Comparison of ENCODE assay signal across 8 cellular contexts in genomic region chr18:3297025-3297984, GRCh38. TPM values are rescaled to one million over a fixed set of nuclear protein-coding genes. Genes with fewer than 3 reads are reported as not detected.
A peak's percentile ranks its signal among the peaks of the same experiment; 100 is the strongest.
DNase-seq lines count a peak whose midpoint lies in the region; ATAC-seq and TF ChIP-seq lines count a peak whose summit lies in the region.

No MANE protein-coding gene starts in this region.

- H2AFZ ChIP-seq in DND-41 (ENCODE audit: low read depth, low read length), result peak overlapping the region; percentile 99

- H3K4me1 ChIP-seq in DND-41 (ENCODE audit: insufficient read depth, low read length), result peaks cover 13% of the 10 kb centered on the region
- peaks cover 11% of the 10 kb centered on the region for H3K4me1 ChIP-seq in left ventricle myocardium inferior
- no peaks in the 10 kb centered on the region for H3K4me1 ChIP-seq in upper lobe of right lung

- H3K9me3 ChIP-seq in DND-41 (ENCODE audit: insufficient read depth, low read length, severe bottlenecking) (no peaks in the 10 kb centered on the region), left ventricle myocardium inferior (replicated peaks) (peaks cover 12% of the 10 kb centered on the region), upper lobe of right lung (no peaks in the 10 kb centered on the region)

- H3K79me2 ChIP-seq in DND-41 (ENCODE audit: insufficient read depth, low read length), result 0 out of 2 replicates have a peak, but pooled peaks cover 4% of the 10 kb centered on the region

- intact Hi-C loops in left ventricle myocardium inferior (cut with micrococcal nuclease), result no loop called here
- intact Hi-C loops in posterior vena cava (cut with DNase I), result no loop called here
- intact Hi-C loops in upper lobe of right lung (cut with DNase I), result no loop called here

- H3K27me3 ChIP-seq in DND-41 (ENCODE audit: insufficient read depth, low read length, poor library complexity) (no peaks in the 10 kb centered on the region), left ventricle myocardium inferior (ENCODE audit: low read depth) (no peaks in the 10 kb centered on the region), upper lobe of right lung (no peaks in the 10 kb centered on the region)

- DNase-seq in DND-41 (peak; percentile 94), KBM-7 (peak; percentile 95), SKM-1 (lab: John Stamatoyannopoulos, UW; ENCODE audit: unreplicated experiment) (peak; percentile 83), left ventricle myocardium inferior (peak; percentile 72), posterior vena cava (ENCODE audit: low spot score) (peak; percentile 94), upper lobe of right lung (peak; percentile 94)
- peak; percentile 85 for DNase-seq in activated naive CD8-positive, alpha-beta T cell treated with anti-CD3 and anti-CD28 coated beads, Interleukin-2, amount 50 U/mL, for 16 hours (ENCODE audit: low read depth, low spot score)

- ATAC-seq in DND-41 (ENCODE audit: insufficient read depth, low read depth) (peak; percentile 99), GM21619 (IDR thresholded peaks at IDR 0.05; ENCODE audit: unreplicated experiment) (peak; percentile 98), upper lobe of right lung (peak; percentile 98)

- H4K20me1 ChIP-seq in DND-41 (ENCODE audit: insufficient read depth, low read length), result no peaks in the 10 kb centered on the region

- H3K4me2 ChIP-seq in DND-41 (ENCODE audit: insufficient read depth, low read length), result peak overlapping the region; percentile 100

- H3K9ac ChIP-seq in DND-41 (ENCODE audit: low read depth, low read length), result peak overlapping the region; percentile 87

- H3K36me3 ChIP-seq in DND-41 (ENCODE audit: insufficient read depth, low read length), result no peaks in the 10 kb centered on the region; the same call in 1 of the 2 replicates
- H3K36me3 ChIP-seq in left ventricle myocardium inferior, result no peaks in the 10 kb centered on the region
- no peaks in the 10 kb centered on the region for H3K36me3 ChIP-seq in upper lobe of right lung

- H3K4me3 ChIP-seq in DND-41 (ENCODE audit: low read depth in 1 of 2, low read length in 2 of 2) (peak overlapping the region; percentile 64 to 90), left ventricle myocardium inferior (peak overlapping the region; percentile 70), upper lobe of right lung (peak overlapping the region; percentile 71)

- in situ Hi-C loops in KBM-7 (cut with MboI; ENCODE audit: low pct_unique_long_range_greater_than_20kb, low sequenced_read_pairs), result loop anchor here (25.0 kb wide), 3 partner anchors 365 to 690 kb away; no protein-coding TSS in a partner anchor

- TF ChIP-seq CTCF in DND-41 (IDR thresholded peaks at IDR 0.05; ENCODE audit: borderline replicate concordance, extremely low read depth, low read length, poor library complexity, severe bottlenecking) (peak; percentile 99), left ventricle myocardium inferior (IDR thresholded peaks at IDR 0.05; ENCODE audit: borderline replicate concordance) (peak; percentile 38), upper lobe of right lung (IDR thresholded peaks at IDR 0.05) (peak; percentile 49)

- H3K27ac ChIP-seq in DND-41 (ENCODE audit: low read length) (peak overlapping the region; percentile 85), left ventricle myocardium inferior (replicated peaks) (no peak overlapping the region), upper lobe of right lung (peak overlapping the region; percentile 75)

RNA-seq across cellular contexts. Expression of gene MYL12B, which starts 35.4 kb away (rescaled TPM):
- total RNA-seq in left ventricle myocardium inferior, result 176 TPM
- total RNA-seq in posterior vena cava, result 100 to 1,000 TPM; 243 to 267 TPM
- 368 TPM for total RNA-seq in upper lobe of right lung

RNA-seq across cellular contexts. Expression of gene MYL12A, which starts 49.7 kb away (rescaled TPM):
- total RNA-seq in left ventricle myocardium inferior (2,410 TPM), posterior vena cava (100 to 1,000 TPM; 331 to 410 TPM), upper lobe of right lung (571 TPM)

Comparison
In these comparisons a context has a peak if more than half of its experiments do, and no peak if none do; other contexts are left out.
1. CTCF ChIP-seq: peak in every context shown above with its lines; median percentile 99 in DND-41; 49 in upper lobe of right lung; 38 in left ventricle myocardium inferior.